ENCODE assay signal across 28 cellular contexts in genomic region chr4:73277201-73277600, GRCh38.
"Had no signal": no experiment of that assay in that cellular context is flagged by ENCODE, and none has a peak within 500 bp of the region (broad histone marks: within the 10 kb centered on the region; RNA-seq: fewer than 3 reads in every experiment).

No MANE protein-coding gene starts in this region.

- H3K36me3 Mint-ChIP-seq: stimulated activated effector memory CD8-positive, alpha-beta T cell treated with anti-CD3 and anti-CD28 coated beads, Interleukin-12 subunit alpha, Interleukin-12 subunit beta, amount 100 ng/mL, for 72 hours had no signal

- H3K4me3 Mint-ChIP-seq: stimulated activated effector memory CD8-positive, alpha-beta T cell treated with anti-CD3 and anti-CD28 coated beads, Interleukin-12 subunit alpha, Interleukin-12 subunit beta, amount 100 ng/mL, for 72 hours; stimulated activated memory B cell treated with anti-CD40 and anti-IgM and Interleukin-4, amounts not matched to agents 10 μg/mL and 1 μg/mL and 100 μg/mL, for 72 hours; stimulated activated naive B cell treated with anti-CD40 and anti-IgM and Interleukin-4, amounts not matched to agents 10 μg/mL and 1 μg/mL and 100 μg/mL, for 72 hours; stimulated activated naive CD8-positive, alpha-beta T cell treated with anti-CD3 and anti-CD28 coated beads, Interleukin-15, amount 100 ng/mL, for 72 hours; stimulated activated naive CD8-positive, alpha-beta T cell treated with anti-CD3 and anti-CD28 coated beads, Interleukin-15, Interleukin-2, amounts not matched to agents 100 ng/mL and 50 ng/mL, for 24 hours; type B pancreatic cell had no signal

- H3K4me1 Mint-ChIP-seq: stimulated activated effector memory CD8-positive, alpha-beta T cell treated with anti-CD3 and anti-CD28 coated beads, Interleukin-12 subunit alpha, Interleukin-12 subunit beta, amount 100 ng/mL, for 72 hours; stimulated activated memory B cell treated with anti-CD40 and anti-IgM and Interleukin-4, amounts not matched to agents 10 μg/mL and 1 μg/mL and 100 μg/mL, for 72 hours had no signal

- H3K4me1 ChIP-seq: stomach, suprapubic skin, testis, thyroid gland, tibial artery, tibial nerve, upper lobe of left lung, upper lobe of right lung, uterus, vagina had no signal

- H3K27ac Mint-ChIP-seq: stimulated activated effector memory CD8-positive, alpha-beta T cell treated with anti-CD3 and anti-CD28 coated beads, Interleukin-12 subunit alpha, Interleukin-12 subunit beta, amount 100 ng/mL, for 72 hours; stimulated activated memory B cell treated with anti-CD40 and anti-IgM and Interleukin-4, amounts not matched to agents 10 μg/mL and 1 μg/mL and 100 μg/mL, for 72 hours; stimulated activated naive B cell treated with anti-CD40 and anti-IgM and Interleukin-4, amounts not matched to agents 10 μg/mL and 1 μg/mL and 100 μg/mL, for 72 hours; stimulated activated naive CD8-positive, alpha-beta T cell treated with anti-CD3 and anti-CD28 coated beads, Interleukin-15, amount 100 ng/mL, for 72 hours; stimulated activated naive CD8-positive, alpha-beta T cell treated with anti-CD3 and anti-CD28 coated beads, Interleukin-15, Interleukin-2, amounts not matched to agents 100 ng/mL and 50 ng/mL, for 24 hours; type B pancreatic cell had no signal

- H3K4me3 ChIP-seq: stomach, suprapubic skin, testis, thoracic aorta, thyroid gland, tibial artery, tibial nerve, transverse colon, upper lobe of left lung, upper lobe of right lung, uterus, vagina had no signal

- DNase-seq: stimulated activated CD4-positive, alpha-beta T cell treated with anti-CD3 and anti-CD28 coated beads, Interleukin-2, amount 100 ng/mL, for 48 hours; stimulated activated CD4-positive, alpha-beta T cell treated with anti-CD3 and anti-CD28 coated beads, Interleukin-4, amount 100 ng/mL, for 1 hour; stimulated activated CD4-positive, alpha-beta T cell treated with anti-CD3 and anti-CD28 coated beads, Interleukin-4, amount 100 ng/mL, for 24 hours; stimulated activated CD4-positive, alpha-beta T cell treated with anti-CD3 and anti-CD28 coated beads, Interleukin-4, amount 100 ng/mL, for 4 hours; stimulated activated CD8-positive, alpha-beta memory T cell treated with anti-CD3 and anti-CD28 coated beads, Interleukin-4, amount 100 ng/mL, for 48 hours; stimulated activated naive B cell treated with anti-CD40 and anti-IgM and Interleukin-4, amounts not matched to agents 10 μg/mL and 1 μg/mL and 100 μg/mL, for 72 hours; stimulated activated naive CD4-positive, alpha-beta T cell; stimulated activated naive CD4-positive, alpha-beta T cell treated with Interleukin-2 at 50 U/mL for 16 hours; stimulated activated naive CD8-positive, alpha-beta T cell treated with anti-CD3 and anti-CD28 coated beads, Interleukin-15, amount 100 ng/mL, for 72 hours; stimulated activated naive CD8-positive, alpha-beta T cell treated with anti-CD3 and anti-CD28 coated beads, Interleukin-15, Interleukin-2, amounts not matched to agents 100 U/mL and 50 U/mL, for 24 hours; stomach; substantia nigra; testis; thyroid gland; tibial artery; transverse colon; trophoblast cell; upper lobe of left lung; upper lobe of right lung; uterus had no signal

- H3K27me3 Mint-ChIP-seq: stimulated activated memory B cell treated with anti-CD40 and anti-IgM and Interleukin-4, amounts not matched to agents 10 μg/mL and 1 μg/mL and 100 μg/mL, for 72 hours; stimulated activated naive B cell treated with anti-CD40 and anti-IgM and Interleukin-4, amounts not matched to agents 10 μg/mL and 1 μg/mL and 100 μg/mL, for 72 hours; stimulated activated naive CD8-positive, alpha-beta T cell treated with anti-CD3 and anti-CD28 coated beads, Interleukin-15, amount 100 ng/mL, for 72 hours; stimulated activated naive CD8-positive, alpha-beta T cell treated with anti-CD3 and anti-CD28 coated beads, Interleukin-15, Interleukin-2, amounts not matched to agents 100 ng/mL and 50 ng/mL, for 24 hours; type B pancreatic cell had no signal

- ATAC-seq: stimulated activated effector memory CD8-positive, alpha-beta T cell treated with anti-CD3 and anti-CD28 coated beads, Interleukin-12 subunit alpha, Interleukin-12 subunit beta, amount 100 ng/mL, for 72 hours; stimulated activated memory B cell treated with anti-CD40 and anti-IgM and Interleukin-4, amounts not matched to agents 10 μg/mL and 1 μg/mL and 100 μg/mL, for 72 hours; stimulated activated naive B cell treated with anti-CD40 and anti-IgM and Interleukin-4, amounts not matched to agents 10 μg/mL and 1 μg/mL and 100 μg/mL, for 72 hours; stimulated activated naive CD8-positive, alpha-beta T cell treated with anti-CD3 and anti-CD28 coated beads, Interleukin-15, amount 100 ng/mL, for 72 hours; stimulated activated naive CD8-positive, alpha-beta T cell treated with anti-CD3 and anti-CD28 coated beads, Interleukin-15, Interleukin-2, amounts not matched to agents 100 U/mL and 50 U/mL, for 24 hours; upper lobe of right lung had no signal

- H3K27me3 ChIP-seq: stomach, suprapubic skin, testis, thyroid gland, tibial artery, tibial nerve, transverse colon, upper lobe of left lung, upper lobe of right lung, uterus, vagina had no signal

- H3K36me3 ChIP-seq: suprapubic skin, thoracic aorta, thyroid gland, transverse colon, upper lobe of left lung, upper lobe of right lung, uterus, vagina had no signal

- H3K9me3 ChIP-seq: suprapubic skin, testis, thoracic aorta, thyroid gland, upper lobe of right lung, vagina had no signal

- H3K27ac ChIP-seq: stomach, suprapubic skin, testis, thoracic aorta, thyroid gland, tibial artery, tibial nerve, transverse colon, upper lobe of left lung, upper lobe of right lung, uterus, vagina had no signal
